ENCODE assay signal across 8 cellular contexts in the genomic region with DNA sequence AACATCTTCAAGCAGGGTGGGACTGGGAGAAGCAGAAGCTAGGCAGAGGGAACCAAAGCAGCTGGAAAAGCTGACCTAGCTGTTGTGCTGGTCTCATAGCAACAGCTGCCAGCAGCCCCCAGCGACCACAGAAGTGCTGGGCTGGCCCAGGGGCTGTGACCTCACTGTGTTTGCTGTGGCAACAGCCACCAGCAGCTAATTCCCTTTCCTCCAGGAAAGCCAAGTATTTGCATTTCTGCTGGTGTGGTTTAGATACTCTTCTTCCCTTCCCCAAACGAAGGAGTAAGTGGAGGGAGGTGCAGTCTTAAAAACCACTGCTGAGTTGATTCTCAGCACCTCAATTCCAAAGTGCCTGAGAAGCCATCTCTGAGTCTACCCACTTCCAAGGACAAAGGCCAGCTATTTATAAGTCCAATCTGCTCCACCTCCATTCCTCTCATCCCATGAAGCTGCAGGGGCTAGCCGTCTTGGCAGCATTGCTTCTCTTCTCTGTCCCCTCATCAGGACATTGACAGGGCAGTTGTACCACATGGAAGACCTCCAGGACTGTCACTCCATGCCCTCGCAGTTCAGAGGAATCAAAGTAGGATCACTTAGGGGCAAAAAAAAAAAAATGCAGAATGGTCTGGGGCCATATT. TPM values are rescaled to one million over a fixed set of nuclear protein-coding genes. Genes with fewer than 3 reads are reported as not detected.
DNase-seq lines count a peak whose midpoint lies in the region; ATAC-seq, FAIRE-seq and TF ChIP-seq lines count a peak whose summit lies in the region.

No MANE protein-coding gene starts in this region.

- dilution Hi-C loops in endothelial cell of umbilical vein (cut with MboI; ENCODE audit: extremely low pct_ligation_motif_present, low sequenced_read_pairs): no loop called here

- no peak for TF ChIP-seq POLR2A in endothelial cell of umbilical vein (IDR thresholded peaks at IDR 0.05; ENCODE audit: low read depth, low read length)

- no peaks in the 10 kb centered on the region for H4K20me1 ChIP-seq in endothelial cell of umbilical vein (replicated peaks; ENCODE audit: control insufficient read depth, extremely low read depth, insufficient read depth, low read length)

- peaks cover 4% of the 10 kb centered on the region for H3K79me2 ChIP-seq in endothelial cell of umbilical vein (ENCODE audit: control insufficient read depth, insufficient read depth, low read length)

- POLR2A ChIA-PET in endothelial cell of umbilical vein (lab: Charles Lee): no interaction called here
- POLR2A ChIA-PET in naive thymus-derived CD8-positive, alpha-beta T cell (lab: Charles Lee): interaction anchor here (2.6 kb wide), 2 partner anchors 10 to 33 kb away, joined by 11 read pairs; partner anchors contain the start of gene HNRNPUL1

- in situ Hi-C loops in GM13976 (cut with MboI; ENCODE audit: low sequenced_read_pairs, unreplicated experiment): no loop called here

- peak overlapping the region; percentile 42 for H3K27ac Mint-ChIP-seq in T-helper 1 cell treated with Interleukin-12 subunit alpha and Interleukin-12 subunit beta and Interleukin-4 antibody, amounts not matched to agents 30 μg/mL and 1 μg/mL, for 36 hours
- H3K27ac Mint-ChIP-seq in naive thymus-derived CD8-positive, alpha-beta T cell: peak overlapping the region; percentile 82 to 99 (median 92)

- ATAC-seq in GM19452 (IDR thresholded peaks at IDR 0.05; ENCODE audit: unreplicated experiment) (peak; percentile 32), HG03025 (IDR thresholded peaks at IDR 0.05; ENCODE audit: low FRiP score, unreplicated experiment) (no peak)
- ATAC-seq in naive thymus-derived CD8-positive, alpha-beta T cell: peak; percentile 34 to 42

- H3K9me3 ChIP-seq in endothelial cell of umbilical vein (replicated peaks; ENCODE audit: control insufficient read depth, insufficient read depth, low read length): no peaks in the 10 kb centered on the region

- peaks cover 55 to 79% of the 10 kb centered on the region in 2 experiments for H3K36me3 ChIP-seq in endothelial cell of umbilical vein (ENCODE audit: control insufficient read depth in 2 of 2, extremely low read depth in 1 of 2, insufficient read depth in 2 of 2, low read length in 2 of 2)

- H3K27me3 ChIP-seq in endothelial cell of umbilical vein (ENCODE audit: control insufficient read depth in 2 of 2, insufficient read depth in 2 of 2, low read length in 2 of 2): no peaks in the 10 kb centered on the region

- DNase-seq in Ammon's horn (ENCODE audit: low spot score) (peak; percentile 62), endothelial cell of umbilical vein (ENCODE audit: low read depth, low spot score) (peak; percentile 59), HuH-7.5 (ENCODE audit: low spot score) (no peak), GM13976 (ENCODE audit: low spot score) (no peak)
- DNase-seq in naive thymus-derived CD8-positive, alpha-beta T cell: peak in 7 of 10 donors; percentile 23 to 70 (median 47)

- no peak overlapping the region for H2AFZ ChIP-seq in endothelial cell of umbilical vein (ENCODE audit: low read depth, low read length)

- peaks cover 80% of the 10 kb centered on the region for H3K36me3 Mint-ChIP-seq in T-helper 1 cell treated with Interleukin-12 subunit alpha and Interleukin-12 subunit beta and Interleukin-4 antibody, amounts not matched to agents 30 μg/mL and 1 μg/mL, for 36 hours (ENCODE audit: low read depth)
- H3K36me3 Mint-ChIP-seq in naive thymus-derived CD8-positive, alpha-beta T cell: peaks cover 0 to 96% (median 33%) of the 10 kb centered on the region in 3 donors

- H3K27ac ChIP-seq in endothelial cell of umbilical vein (ENCODE audit: insufficient read depth, low read depth, low read length): peak overlapping the region; percentile 45

- peaks cover 63% of the 10 kb centered on the region for H3K4me1 Mint-ChIP-seq in T-helper 1 cell treated with Interleukin-12 subunit alpha and Interleukin-12 subunit beta and Interleukin-4 antibody, amounts not matched to agents 30 μg/mL and 1 μg/mL, for 36 hours (ENCODE audit: low read depth)
- H3K4me1 Mint-ChIP-seq in naive thymus-derived CD8-positive, alpha-beta T cell: peaks cover 50 to 86% (median 78%) of the 10 kb centered on the region in 4 donors

- H3K9ac ChIP-seq in endothelial cell of umbilical vein (replicated peaks; ENCODE audit: extremely low read depth, insufficient read depth, low read length): no peak overlapping the region

- no peak overlapping the region for H3K4me3 ChIP-seq in endothelial cell of umbilical vein (replicated peaks in 1 of 3; ENCODE audit: insufficient read depth in 1 of 3, low read depth in 1 of 3, low read length in 3 of 3)

- H3K4me2 ChIP-seq in endothelial cell of umbilical vein (ENCODE audit: insufficient read depth, low read length): no peak overlapping the region

- CTCF ChIA-PET in endothelial cell of umbilical vein (lab: Charles Lee): interaction anchor here (1.6 to 3.7 kb wide), 2 partner anchors 10 to 94 kb away, joined by 5 to 20 read pairs; partner anchors contain the start of gene CCDC97

- H3K4me3 Mint-ChIP-seq in T-helper 1 cell treated with Interleukin-12 subunit alpha and Interleukin-12 subunit beta and Interleukin-4 antibody, amounts not matched to agents 30 μg/mL and 1 μg/mL, for 36 hours: no peak overlapping the region
- H3K4me3 Mint-ChIP-seq in naive thymus-derived CD8-positive, alpha-beta T cell: peak overlapping the region in 9 of 10 donors; percentile 5 to 77 (median 55)

- H3K4me1 ChIP-seq in endothelial cell of umbilical vein (ENCODE audit: control insufficient read depth, extremely low read depth, insufficient read depth, low read length): no peaks in the 10 kb centered on the region

- H3K9me3 Mint-ChIP-seq in T-helper 1 cell treated with Interleukin-12 subunit alpha and Interleukin-12 subunit beta and Interleukin-4 antibody, amounts not matched to agents 30 μg/mL and 1 μg/mL, for 36 hours: no peaks in the 10 kb centered on the region
- no peaks in the 10 kb centered on the region for H3K9me3 Mint-ChIP-seq in naive thymus-derived CD8-positive, alpha-beta T cell

- no TSS peak for BruUV-seq in endothelial cell of umbilical vein (replicated peaks; lab: Mats Ljungman, UMichigan)

- TF ChIP-seq CTCF in endothelial cell of umbilical vein (IDR thresholded peaks at IDR 0.05; ENCODE audit: extremely low read depth in 1 of 2, insufficient read depth in 1 of 2, low read depth in 1 of 2, low read length in 2 of 2) (no peak), GM13976 (IDR thresholded peaks at IDR 0.05; ENCODE audit: borderline replicate concordance, control extremely low read depth, extremely low read depth, insufficient read depth, missing control alignments) (no peak)

- intact Hi-C loops in endothelial cell of umbilical vein (cut with micrococcal nuclease): no loop called here

- no peaks in the 10 kb centered on the region for H3K27me3 Mint-ChIP-seq in T-helper 1 cell treated with Interleukin-12 subunit alpha and Interleukin-12 subunit beta and Interleukin-4 antibody, amounts not matched to agents 30 μg/mL and 1 μg/mL, for 36 hours (ENCODE audit: low read depth)
- H3K27me3 Mint-ChIP-seq in naive thymus-derived CD8-positive, alpha-beta T cell: no peaks in the 10 kb centered on the region

- no peak for FAIRE-seq in endothelial cell of umbilical vein (lab: Jason Lieb, UNC)

- H3K9me1 ChIP-seq in endothelial cell of umbilical vein (replicated peaks; ENCODE audit: control insufficient read depth, extremely low read depth, insufficient read depth, low read length): no peaks in the 10 kb centered on the region

TF ChIP-seq in endothelial cell of umbilical vein, 7 proteins besides CTCF, POLR2A, EP300 and RAD21 (continues in another document):
- TF ChIP-seq MAX (IDR thresholded peaks at IDR 0.05; ENCODE audit: insufficient read depth, insufficient read length) (no peak), EZH2 (IDR thresholded peaks at IDR 0.05; ENCODE audit: borderline replicate concordance, low read depth, low read length, severe bottlenecking) (no peak)

RNA-seq across cellular contexts. Expression of gene CCDC97, which starts 11.5 kb away (rescaled TPM):
- 24.2 and 27.2 TPM in 2 replicates for total RNA-seq in endothelial cell of umbilical vein
- 19.7 and 20.7 TPM in 2 replicates for polyA plus RNA-seq in endothelial cell of umbilical vein
- polyA plus RNA-seq in endothelial cell of umbilical vein (2011; cell fraction: cytosol; rRNA removed): 11.1 and 12.9 TPM in 2 replicates
- 13.2 TPM in 2 replicates for polyA plus RNA-seq in endothelial cell of umbilical vein (2011; cell fraction: nucleus; rRNA removed)
- polyA plus RNA-seq in endothelial cell of umbilical vein (2012): 16.7 and 18.4 TPM in 2 replicates
- polyA minus RNA-seq in endothelial cell of umbilical vein: 16.3 and 20.4 TPM in 2 replicates
- 7.8 TPM for polyA minus RNA-seq in endothelial cell of umbilical vein (2011; cell fraction: cytosol; rRNA and poly(A)+ RNA removed)
- polyA minus RNA-seq in endothelial cell of umbilical vein (2011; cell fraction: nucleus; rRNA and poly(A)+ RNA removed): 13.1 and 19.1 TPM in 2 replicates
- 10 to 100 TPM; 46.6 to 49.1 TPM for total RNA-seq in naive thymus-derived CD8-positive, alpha-beta T cell
- polyA plus RNA-seq in naive thymus-derived CD8-positive, alpha-beta T cell: 10 to 100 TPM; 15.6 to 25.0 (median 24.6) TPM

RNA-seq across cellular contexts. Expression of gene HNRNPUL1, which starts 34.3 kb away (rescaled TPM):
- total RNA-seq in endothelial cell of umbilical vein: 261 TPM in 2 replicates
- 80.5 and 83.2 TPM in 2 replicates for polyA plus RNA-seq in endothelial cell of umbilical vein
- polyA plus RNA-seq in endothelial cell of umbilical vein (2011; cell fraction: cytosol; rRNA removed): 57.0 and 68.8 TPM in 2 replicates
- 81.0 and 83.8 TPM in 2 replicates for polyA plus RNA-seq in endothelial cell of umbilical vein (2011; cell fraction: nucleus; rRNA removed)
- polyA plus RNA-seq in endothelial cell of umbilical vein (2012): 144 and 151 TPM in 2 replicates
- 83.4 and 89.8 TPM in 2 replicates for polyA minus RNA-seq in endothelial cell of umbilical vein
- polyA minus RNA-seq in endothelial cell of umbilical vein (2011; cell fraction: cytosol; rRNA and poly(A)+ RNA removed): 23.2 TPM
- polyA minus RNA-seq in endothelial cell of umbilical vein (2011; cell fraction: nucleus; rRNA and poly(A)+ RNA removed): 80.5 and 86.2 TPM in 2 replicates
- total RNA-seq in naive thymus-derived CD8-positive, alpha-beta T cell: 100 to 1,000 TPM; 262 to 280 TPM
- polyA plus RNA-seq in naive thymus-derived CD8-positive, alpha-beta T cell: 10 to 100 TPM; 40.7 to 67.6 (median 46.1) TPM

RNA-seq across cellular contexts. Expression of gene TGFB1, which starts 55.3 kb away (rescaled TPM):
- 250 and 294 TPM in 2 replicates for total RNA-seq in endothelial cell of umbilical vein
- 57.7 and 64.4 TPM in 2 replicates for polyA plus RNA-seq in endothelial cell of umbilical vein
- polyA plus RNA-seq in endothelial cell of umbilical vein (2011; cell fraction: cytosol; rRNA removed): 45.5 and 55.4 TPM in 2 replicates
- 60.3 and 98.2 TPM in 2 replicates for polyA plus RNA-seq in endothelial cell of umbilical vein (2011; cell fraction: nucleus; rRNA removed)
- 156 and 226 TPM in 2 replicates for polyA plus RNA-seq in endothelial cell of umbilical vein (2012)
- 39.1 and 71.3 TPM in 2 replicates for polyA minus RNA-seq in endothelial cell of umbilical vein
- polyA minus RNA-seq in endothelial cell of umbilical vein (2011; cell fraction: cytosol; rRNA and poly(A)+ RNA removed): 4.2 TPM
- polyA minus RNA-seq in endothelial cell of umbilical vein (2011; cell fraction: nucleus; rRNA and poly(A)+ RNA removed): 35.5 and 47.3 TPM in 2 replicates
- 10 to 100 TPM; 83.6 to 85.6 TPM for total RNA-seq in naive thymus-derived CD8-positive, alpha-beta T cell
- polyA plus RNA-seq in naive thymus-derived CD8-positive, alpha-beta T cell: 10 to 100 TPM; 30.5 to 45.4 (median 34.5) TPM

Comparison
In these comparisons a context has a peak if more than half of its experiments do, and no peak if none do; other contexts are left out.
1. DNase-seq: peak in Ammon's horn (single experiment), endothelial cell of umbilical vein (single experiment) and naive thymus-derived CD8-positive, alpha-beta T cell (7 of 10); none in HuH-7.5 (single experiment) and GM13976 (single experiment).